In the genomic region with DNA sequence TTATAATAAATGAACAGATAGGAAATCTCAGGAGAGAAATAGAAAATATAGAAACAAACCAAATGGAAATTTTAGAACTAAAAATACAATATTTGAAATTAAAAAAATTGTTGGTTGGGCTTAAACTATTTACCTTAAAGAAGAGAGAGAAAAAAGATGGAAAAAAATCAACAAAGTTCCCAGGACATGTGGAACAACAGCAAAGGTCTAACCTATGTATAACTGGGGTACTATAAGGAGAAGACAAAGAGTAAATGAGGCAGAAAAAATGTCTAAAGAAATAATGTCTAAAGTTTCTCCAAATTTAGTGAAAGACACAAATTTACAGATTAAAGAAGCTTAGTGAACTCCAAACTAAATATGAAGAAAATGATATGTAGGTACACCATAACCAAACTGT, we compare ENCODE assay signal across 7 cellular contexts.
"Had no signal": no experiment of that assay in that cellular context is flagged by ENCODE, and none has a peak within 500 bp of the region (broad histone marks: within the 10 kb centered on the region; RNA-seq: fewer than 3 reads in every experiment).

No MANE protein-coding gene starts in this region.

- FAIRE-seq: HepG2 had no signal

- DNase-seq: GOT3, H7, KBM-7 had no signal

- H3K27ac ChIP-seq: HL-60 had no signal

- H3K36me3 ChIP-seq: HAP-1 had no signal

- ATAC-seq: HCT116, HepG2 had no signal

- H3K4me1 ChIP-seq: HAP-1 had no signal

- H3K4me3 ChIP-seq: HAP-1 had no signal

- H3K9me3 ChIP-seq: HAP-1 had no signal
